Comparison of ENCODE assay signal across 14 cellular contexts in genomic region chr9:22216730-22217160, GRCh38.
DNase-seq lines count a peak whose midpoint lies in the region; ATAC-seq and TF ChIP-seq lines count a peak whose summit lies in the region.
"Had no signal": no experiment of that assay in that cellular context is flagged by ENCODE, and none has a peak within 500 bp of the region (broad histone marks: within the 10 kb centered on the region; RNA-seq: fewer than 3 reads in every experiment).

No MANE protein-coding gene starts in this region.

- no peaks in the 10 kb centered on the region for H3K36me3 Mint-ChIP-seq in HFFc6 (ENCODE audit: low read depth)
- no peaks in the 10 kb centered on the region for H3K36me3 Mint-ChIP-seq in effector memory CD8-positive, alpha-beta T cell (ENCODE audit: insufficient read depth)

- peak; percentile 61; the same call in 2 of the 3 replicates for ATAC-seq in RWPE2 (ENCODE audit: low read depth)
- no peak for ATAC-seq in effector memory CD8-positive, alpha-beta T cell (replicated peaks)
- ATAC-seq in GM19395 (IDR thresholded peaks at IDR 0.05; ENCODE audit: unreplicated experiment): no peak
- ATAC-seq: activated T-cell treated with anti-CD3 and anti-CD28 coated beads, Interleukin-2, amount 50 U/mL, for 72 hours; GM12878 had no signal

- no peak overlapping the region for H3K4me3 ChIP-seq in ACC112 (ENCODE audit: low read depth, low read length)
- no peak overlapping the region for H3K4me3 ChIP-seq in RWPE2 (ENCODE audit: severe bottlenecking)
- H3K4me3 ChIP-seq in fibroblast of villous mesenchyme (ENCODE audit: low read depth, low read length): no peak overlapping the region
- H3K4me3 ChIP-seq: ascending aorta, GM12878, uterus had no signal

- H3K4me3 Mint-ChIP-seq in HFFc6: no peak overlapping the region
- no peak overlapping the region for H3K4me3 Mint-ChIP-seq in effector memory CD8-positive, alpha-beta T cell
- H3K4me3 Mint-ChIP-seq: activated T-cell treated with anti-CD3 and anti-CD28 coated beads, Interleukin-2, amount 50 U/mL, for 72 hours had no signal

- H3K27ac Mint-ChIP-seq in HFFc6: no peak overlapping the region; the same call in 1 of the 2 replicates
- H3K27ac Mint-ChIP-seq in effector memory CD8-positive, alpha-beta T cell: no peak overlapping the region
- H3K27ac Mint-ChIP-seq: activated T-cell treated with anti-CD3 and anti-CD28 coated beads, Interleukin-2, amount 50 U/mL, for 72 hours had no signal

- H2AFZ ChIP-seq in ACC112 (ENCODE audit: low read length, unreplicated experiment): no peak overlapping the region

- 0 out of 2 replicates have a peak, but pooled peaks cover 5% of the 10 kb centered on the region for H3K9me3 Mint-ChIP-seq in HFFc6
- no peaks in the 10 kb centered on the region for H3K9me3 Mint-ChIP-seq in effector memory CD8-positive, alpha-beta T cell
- H3K9me3 Mint-ChIP-seq: activated T-cell treated with anti-CD3 and anti-CD28 coated beads, Interleukin-2, amount 50 U/mL, for 72 hours had no signal

- DNase-seq in HFFc6 (peak; percentile 72), RWPE2 (ENCODE audit: low spot score) (no peak), fibroblast of villous mesenchyme (ENCODE audit: low read depth) (peak; percentile 63)
- DNase-seq in effector memory CD8-positive, alpha-beta T cell: no peak
- no peak for DNase-seq in activated CD4-positive, alpha-beta T cell treated with anti-CD3 and anti-CD28 coated beads, Interleukin-2, amount 50 U/mL, for 48 hours
- no peak for DNase-seq in activated CD4-positive, alpha-beta T cell treated with anti-CD3 and anti-CD28 coated beads for 1 hour
- DNase-seq: activated T-cell treated with anti-CD3 and anti-CD28 coated beads, Interleukin-2, amount 50 U/mL, for 72 hours; DMS79; occipital lobe; uterus had no signal

- H3K36me3 ChIP-seq in ACC112 (ENCODE audit: insufficient read depth, low read length) (no peaks in the 10 kb centered on the region), RWPE2 (ENCODE audit: low read depth) (no peaks in the 10 kb centered on the region)
- H3K36me3 ChIP-seq: ascending aorta, uterus had no signal

- peaks cover 48% of the 10 kb centered on the region for H3K4me1 ChIP-seq in ACC112 (ENCODE audit: control insufficient read depth, insufficient read depth, low read length, unreplicated experiment)
- peaks cover 28% of the 10 kb centered on the region for H3K4me1 ChIP-seq in RWPE2 (ENCODE audit: insufficient read depth, poor library complexity, severe bottlenecking)
- H3K4me1 ChIP-seq: ascending aorta, uterus had no signal

- no peaks in the 10 kb centered on the region for H3K9me3 ChIP-seq in RWPE2 (ENCODE audit: severe bottlenecking)
- H3K9me3 ChIP-seq: ascending aorta, uterus had no signal

- H3K4me1 Mint-ChIP-seq in HFFc6 (ENCODE audit: low read depth): peaks cover 59% of the 10 kb centered on the region
- H3K4me1 Mint-ChIP-seq in effector memory CD8-positive, alpha-beta T cell (ENCODE audit: low read depth in 2 of 2): no peaks in the 10 kb centered on the region

- H3K27ac ChIP-seq in ACC112 (ENCODE audit: low read depth, low read length): peak overlapping the region; percentile 9; the same call in 1 of the 2 replicates
- no peak overlapping the region for H3K27ac ChIP-seq in RWPE2 (ENCODE audit: poor library complexity, severe bottlenecking)
- H3K27ac ChIP-seq: ascending aorta, uterus had no signal

- H3K79me2 ChIP-seq in ACC112 (ENCODE audit: control insufficient read depth, insufficient read depth, low read length, unreplicated experiment): no peaks in the 10 kb centered on the region

- TF ChIP-seq CTCF in HFFc6 (IDR thresholded peaks at IDR 0.05) (no peak; the same call in 1 of the 2 replicates), RWPE2 (IDR thresholded peaks at IDR 0.05; ENCODE audit: poor library complexity, severe bottlenecking) (no peak), fibroblast of villous mesenchyme (IDR thresholded peaks at IDR 0.05; ENCODE audit: insufficient read depth, low read depth, low read length) (no peak)

- H3K27me3 ChIP-seq in ACC112 (ENCODE audit: insufficient read depth, low read length) (no peaks in the 10 kb centered on the region), RWPE2 (ENCODE audit: insufficient read depth, poor library complexity, severe bottlenecking) (no peaks in the 10 kb centered on the region)
- H3K27me3 ChIP-seq: ascending aorta, uterus had no signal

- H3K27me3 Mint-ChIP-seq in HFFc6 (ENCODE audit: insufficient read depth): no peaks in the 10 kb centered on the region
- no peaks in the 10 kb centered on the region for H3K27me3 Mint-ChIP-seq in effector memory CD8-positive, alpha-beta T cell

Comparison
In these comparisons a context has a peak if more than half of its experiments do, and no peak if none do; other contexts are left out.
1. DNase-seq: peak in HFFc6 (single experiment) and fibroblast of villous mesenchyme (single experiment); none in RWPE2 (single experiment), effector memory CD8-positive, alpha-beta T cell (0 of 3), activated CD4-positive, alpha-beta T cell treated with anti-CD3 and anti-CD28 coated beads, Interleukin-2, amount 50 U/mL, for 48 hours (0 of 2) and activated CD4-positive, alpha-beta T cell treated with anti-CD3 and anti-CD28 coated beads for 1 hour (single experiment).